ENCODE assay signal across 1 cellular context in the genomic region with DNA sequence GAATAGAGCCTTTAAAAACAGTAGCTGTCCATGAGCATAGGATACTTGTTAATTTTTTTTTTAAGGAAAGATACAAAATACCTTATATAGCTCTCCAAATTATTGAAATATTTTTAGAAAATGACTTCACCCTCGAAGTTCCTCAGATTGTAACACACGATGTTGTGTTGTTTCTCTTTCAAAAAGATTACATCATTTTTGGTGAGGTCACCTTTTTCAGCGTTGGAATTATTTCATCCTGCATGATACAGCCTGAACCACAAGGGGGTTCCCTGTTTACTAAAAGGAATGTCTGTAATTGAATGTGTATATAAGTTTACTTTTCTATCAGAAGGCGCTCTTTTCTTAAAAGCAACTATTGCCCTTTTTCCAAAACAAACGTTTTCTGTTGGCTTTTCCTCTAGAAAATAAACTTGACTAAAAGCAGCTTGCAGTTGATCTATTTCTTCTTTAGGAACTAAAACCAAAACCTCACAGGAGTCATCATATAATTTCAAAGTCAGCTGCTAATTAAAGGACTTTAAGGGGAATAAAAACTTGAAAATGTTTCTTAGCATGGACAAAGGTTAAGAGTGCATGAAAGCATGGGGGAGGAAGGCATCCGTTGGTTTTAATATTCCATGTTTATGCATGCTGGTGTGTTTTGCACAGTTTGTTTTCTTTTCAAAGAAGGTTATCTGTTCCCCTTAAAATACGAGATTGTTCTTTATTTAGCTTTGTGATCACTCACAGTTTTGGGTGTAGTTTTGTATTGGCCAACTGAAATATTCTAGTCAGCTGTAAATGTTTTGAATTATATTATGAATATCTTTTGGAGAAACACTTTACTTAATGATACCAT.
TF ChIP-seq lines count a peak whose summit lies in the region.

No MANE protein-coding gene starts in this region.

TF ChIP-seq in HepG2, 621 proteins besides CTCF, POLR2A, EP300 and RAD21 (continued from another document and continues in another):
- TF ChIP-seq ZNF33A (CRISPR knock-in tag; IDR thresholded peaks at IDR 0.05; ENCODE audit: borderline replicate concordance) (no peak), ZNF256 (CRISPR knock-in tag; conservative IDR thresholded peaks at IDR 0.05) (no peak), TGIF2 (CRISPR knock-in tag; IDR thresholded peaks at IDR 0.05) (no peak), ZNF343 (CRISPR knock-in tag; IDR thresholded peaks at IDR 0.05) (no peak), BCL6 (CRISPR knock-in tag; IDR thresholded peaks at IDR 0.05) (no peak), HOMEZ (CRISPR knock-in tag; IDR thresholded peaks at IDR 0.05; ENCODE audit: low read depth) (no peak), TEAD2 (CRISPR knock-in tag; IDR thresholded peaks at IDR 0.05) (no peak), HOXA3 (CRISPR knock-in tag; IDR thresholded peaks at IDR 0.05) (no peak), HOXA7 (CRISPR knock-in tag; IDR thresholded peaks at IDR 0.05) (no peak), MTF1 (CRISPR knock-in tag; IDR thresholded peaks at IDR 0.05) (no peak), HMGA1 (CRISPR knock-in tag; conservative IDR thresholded peaks at IDR 0.05) (no peak), ARNT2 (CRISPR knock-in tag; IDR thresholded peaks at IDR 0.05; ENCODE audit: low read depth) (no peak), PHB2 (IDR thresholded peaks at IDR 0.05; ENCODE audit: partially characterized antibody) (no peak), MYPOP (CRISPR knock-in tag; IDR thresholded peaks at IDR 0.05) (no peak), LCORL (IDR thresholded peaks at IDR 0.05) (no peak), LCORL (CRISPR knock-in tag; IDR thresholded peaks at IDR 0.05) (no peak), SKIL (CRISPR knock-in tag; IDR thresholded peaks at IDR 0.05; ENCODE audit: borderline replicate concordance) (no peak), ZNF18 (CRISPR knock-in tag; IDR thresholded peaks at IDR 0.05; ENCODE audit: insufficient replicate concordance) (no peak), REXO4 (CRISPR knock-in tag; IDR thresholded peaks at IDR 0.05; ENCODE audit: borderline replicate concordance) (no peak), PAX8 (CRISPR knock-in tag; IDR thresholded peaks at IDR 0.05; ENCODE audit: borderline replicate concordance) (no peak), MBD4 (IDR thresholded peaks at IDR 0.05; ENCODE audit: borderline replicate concordance, low read length) (no peak), ZNF530 (CRISPR knock-in tag; IDR thresholded peaks at IDR 0.05; ENCODE audit: low read depth) (no peak), IKZF1 (IDR thresholded peaks at IDR 0.05) (no peak), CEBPB (IDR thresholded peaks at IDR 0.05; ENCODE audit: borderline replicate concordance, low read depth, low read length) (peak; percentile 76), RAD51 (IDR thresholded peaks at IDR 0.05; ENCODE audit: borderline replicate concordance) (no peak), FOXA1 (IDR thresholded peaks at IDR 0.05) (no peak), FOXA1 (CRISPR knock-in tag; IDR thresholded peaks at IDR 0.05) (peak; percentile 22; the same call in 1 of the 2 replicates), SAFB2 (CRISPR knock-in tag; IDR thresholded peaks at IDR 0.05; ENCODE audit: borderline replicate concordance, low read depth) (no peak), ZNF619 (CRISPR knock-in tag; IDR thresholded peaks at IDR 0.05) (no peak), ZNF567 (CRISPR knock-in tag; IDR thresholded peaks at IDR 0.05; ENCODE audit: borderline replicate concordance) (no peak), GPBP1L1 (CRISPR knock-in tag; IDR thresholded peaks at IDR 0.05) (no peak), CEBPG (CRISPR knock-in tag; IDR thresholded peaks at IDR 0.05) (peak; percentile 50; the same call in 1 of the 2 replicates), CCAR2 (optimal IDR thresholded peaks at IDR 0.05; ENCODE audit: low read depth, low read length) (no peak)
- TF ChIP-seq, protein P1, sequence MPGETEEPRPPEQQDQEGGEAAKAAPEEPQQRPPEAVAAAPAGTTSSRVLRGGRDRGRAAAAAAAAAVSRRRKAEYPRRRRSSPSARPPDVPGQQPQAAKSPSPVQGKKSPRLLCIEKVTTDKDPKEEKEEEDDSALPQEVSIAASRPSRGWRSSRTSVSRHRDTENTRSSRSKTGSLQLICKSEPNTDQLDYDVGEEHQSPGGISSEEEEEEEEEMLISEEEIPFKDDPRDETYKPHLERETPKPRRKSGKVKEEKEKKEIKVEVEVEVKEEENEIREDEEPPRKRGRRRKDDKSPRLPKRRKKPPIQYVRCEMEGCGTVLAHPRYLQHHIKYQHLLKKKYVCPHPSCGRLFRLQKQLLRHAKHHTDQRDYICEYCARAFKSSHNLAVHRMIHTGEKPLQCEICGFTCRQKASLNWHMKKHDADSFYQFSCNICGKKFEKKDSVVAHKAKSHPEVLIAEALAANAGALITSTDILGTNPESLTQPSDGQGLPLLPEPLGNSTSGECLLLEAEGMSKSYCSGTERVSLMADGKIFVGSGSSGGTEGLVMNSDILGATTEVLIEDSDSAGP (CRISPR knock-in tag; IDR thresholded peaks at IDR 0.05; ENCODE audit: borderline replicate concordance), result no peak
- TF ChIP-seq, protein P2, sequence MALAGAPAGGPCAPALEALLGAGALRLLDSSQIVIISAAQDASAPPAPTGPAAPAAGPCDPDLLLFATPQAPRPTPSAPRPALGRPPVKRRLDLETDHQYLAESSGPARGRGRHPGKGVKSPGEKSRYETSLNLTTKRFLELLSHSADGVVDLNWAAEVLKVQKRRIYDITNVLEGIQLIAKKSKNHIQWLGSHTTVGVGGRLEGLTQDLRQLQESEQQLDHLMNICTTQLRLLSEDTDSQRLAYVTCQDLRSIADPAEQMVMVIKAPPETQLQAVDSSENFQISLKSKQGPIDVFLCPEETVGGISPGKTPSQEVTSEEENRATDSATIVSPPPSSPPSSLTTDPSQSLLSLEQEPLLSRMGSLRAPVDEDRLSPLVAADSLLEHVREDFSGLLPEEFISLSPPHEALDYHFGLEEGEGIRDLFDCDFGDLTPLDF (CRISPR knock-in tag; IDR thresholded peaks at IDR 0.05), result no peak
- TF ChIP-seq, protein P3, sequence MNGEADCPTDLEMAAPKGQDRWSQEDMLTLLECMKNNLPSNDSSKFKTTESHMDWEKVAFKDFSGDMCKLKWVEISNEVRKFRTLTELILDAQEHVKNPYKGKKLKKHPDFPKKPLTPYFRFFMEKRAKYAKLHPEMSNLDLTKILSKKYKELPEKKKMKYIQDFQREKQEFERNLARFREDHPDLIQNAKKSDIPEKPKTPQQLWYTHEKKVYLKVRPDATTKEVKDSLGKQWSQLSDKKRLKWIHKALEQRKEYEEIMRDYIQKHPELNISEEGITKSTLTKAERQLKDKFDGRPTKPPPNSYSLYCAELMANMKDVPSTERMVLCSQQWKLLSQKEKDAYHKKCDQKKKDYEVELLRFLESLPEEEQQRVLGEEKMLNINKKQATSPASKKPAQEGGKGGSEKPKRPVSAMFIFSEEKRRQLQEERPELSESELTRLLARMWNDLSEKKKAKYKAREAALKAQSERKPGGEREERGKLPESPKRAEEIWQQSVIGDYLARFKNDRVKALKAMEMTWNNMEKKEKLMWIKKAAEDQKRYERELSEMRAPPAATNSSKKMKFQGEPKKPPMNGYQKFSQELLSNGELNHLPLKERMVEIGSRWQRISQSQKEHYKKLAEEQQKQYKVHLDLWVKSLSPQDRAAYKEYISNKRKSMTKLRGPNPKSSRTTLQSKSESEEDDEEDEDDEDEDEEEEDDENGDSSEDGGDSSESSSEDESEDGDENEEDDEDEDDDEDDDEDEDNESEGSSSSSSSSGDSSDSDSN (CRISPR knock-in tag; IDR thresholded peaks at IDR 0.05), result no peak
- TF ChIP-seq, protein P4, sequence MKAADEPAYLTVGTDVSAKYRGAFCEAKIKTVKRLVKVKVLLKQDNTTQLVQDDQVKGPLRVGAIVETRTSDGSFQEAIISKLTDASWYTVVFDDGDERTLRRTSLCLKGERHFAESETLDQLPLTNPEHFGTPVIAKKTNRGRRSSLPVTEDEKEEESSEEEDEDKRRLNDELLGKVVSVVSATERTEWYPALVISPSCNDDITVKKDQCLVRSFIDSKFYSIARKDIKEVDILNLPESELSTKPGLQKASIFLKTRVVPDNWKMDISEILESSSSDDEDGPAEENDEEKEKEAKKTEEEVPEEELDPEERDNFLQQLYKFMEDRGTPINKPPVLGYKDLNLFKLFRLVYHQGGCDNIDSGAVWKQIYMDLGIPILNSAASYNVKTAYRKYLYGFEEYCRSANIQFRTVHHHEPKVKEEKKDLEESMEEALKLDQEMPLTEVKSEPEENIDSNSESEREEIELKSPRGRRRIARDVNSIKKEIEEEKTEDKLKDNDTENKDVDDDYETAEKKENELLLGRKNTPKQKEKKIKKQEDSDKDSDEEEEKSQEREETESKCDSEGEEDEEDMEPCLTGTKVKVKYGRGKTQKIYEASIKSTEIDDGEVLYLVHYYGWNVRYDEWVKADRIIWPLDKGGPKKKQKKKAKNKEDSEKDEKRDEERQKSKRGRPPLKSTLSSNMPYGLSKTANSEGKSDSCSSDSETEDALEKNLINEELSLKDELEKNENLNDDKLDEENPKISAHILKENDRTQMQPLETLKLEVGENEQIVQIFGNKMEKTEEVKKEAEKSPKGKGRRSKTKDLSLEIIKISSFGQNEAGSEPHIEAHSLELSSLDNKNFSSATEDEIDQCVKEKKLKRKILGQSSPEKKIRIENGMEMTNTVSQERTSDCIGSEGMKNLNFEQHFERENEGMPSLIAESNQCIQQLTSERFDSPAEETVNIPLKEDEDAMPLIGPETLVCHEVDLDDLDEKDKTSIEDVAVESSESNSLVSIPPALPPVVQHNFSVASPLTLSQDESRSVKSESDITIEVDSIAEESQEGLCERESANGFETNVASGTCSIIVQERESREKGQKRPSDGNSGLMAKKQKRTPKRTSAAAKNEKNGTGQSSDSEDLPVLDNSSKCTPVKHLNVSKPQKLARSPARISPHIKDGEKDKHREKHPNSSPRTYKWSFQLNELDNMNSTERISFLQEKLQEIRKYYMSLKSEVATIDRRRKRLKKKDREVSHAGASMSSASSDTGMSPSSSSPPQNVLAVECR (CRISPR knock-in tag; IDR thresholded peaks at IDR 0.05; ENCODE audit: borderline replicate concordance), result no peak
